ENCODE assay signal across 11 cellular contexts in the genomic region with DNA sequence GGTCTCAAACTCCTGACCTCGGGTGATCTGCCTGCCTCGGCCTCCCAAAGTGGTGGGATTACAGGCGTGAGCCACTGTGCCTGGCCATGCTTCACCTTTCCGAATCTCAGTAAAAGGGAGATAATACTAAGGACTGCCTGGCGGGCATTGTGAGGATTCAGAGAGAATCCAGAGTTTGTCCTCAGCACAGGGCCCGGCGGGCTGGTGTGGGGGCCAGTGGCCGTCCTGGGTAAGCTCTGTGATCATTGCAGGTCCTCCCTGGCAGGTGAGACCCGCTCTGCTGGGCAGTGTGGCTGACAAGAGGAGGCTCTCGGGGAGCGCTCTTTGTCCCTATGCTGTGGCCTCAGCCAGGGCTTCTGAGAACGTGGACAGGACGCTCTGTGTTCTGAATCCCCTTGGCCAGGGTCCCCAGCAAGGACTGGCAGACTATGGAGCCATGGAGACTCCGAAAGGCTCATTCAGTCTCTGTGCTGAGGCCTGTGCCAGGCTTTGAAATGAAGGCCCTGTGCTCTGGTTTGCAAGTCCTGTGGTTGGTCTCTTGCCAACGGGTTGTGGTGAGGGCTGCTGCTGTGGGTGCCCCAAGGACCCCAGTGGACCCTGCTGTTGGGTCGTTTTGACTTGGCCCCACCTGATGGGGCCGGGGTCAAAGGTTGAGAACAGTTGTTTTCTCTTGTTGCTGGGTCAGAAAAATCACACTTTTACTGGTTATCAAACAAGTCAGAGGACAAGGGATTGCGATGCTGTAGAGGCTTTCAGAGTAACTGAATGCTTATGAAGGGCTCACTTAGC. TPM values are rescaled to one million over a fixed set of nuclear protein-coding genes. Genes with fewer than 3 reads are reported as not detected.
A peak's percentile ranks its signal among the peaks of the same experiment; 100 is the strongest.
DNase-seq lines count a peak whose midpoint lies in the region; ATAC-seq, FAIRE-seq and TF ChIP-seq lines count a peak whose summit lies in the region.
"Had no signal": no experiment of that assay in that cellular context is flagged by ENCODE, and none has a peak within 500 bp of the region (broad histone marks: within the 10 kb centered on the region; RNA-seq: fewer than 3 reads in every experiment).

No MANE protein-coding gene starts in this region.

- 75% methylated on average over 11 of the region's 18 CpGs for WGBS in suprapubic skin

- FAIRE-seq in HTR-8/SVneo (lab: Jason Lieb, UNC) (no peak), RCC 7860 (lab: Jason Lieb, UNC) (no peak)

- H3K9me3 Mint-ChIP-seq in activated naive CD4-positive, alpha-beta T cell treated with anti-CD3 and anti-CD28 coated beads, Interleukin-2, amount 10 ng/mL, durations not matched to agents 7 days and 5 days, result no peaks in the 10 kb centered on the region
- no peaks in the 10 kb centered on the region for H3K9me3 Mint-ChIP-seq in activated T-helper 1 cell treated with anti-CD3 and anti-CD28 coated beads, Interleukin-12 subunit alpha, Interleukin-12 subunit beta, Interleukin-2, Interleukin-4 antibody, amounts not matched to agents 30 ng/mL and 10 ng/mL and 1 ng/mL, durations not matched to agents 14 hours and 24 hours and 36 hours

- peak overlapping the region; percentile 99 for H3K4me3 ChIP-seq in suprapubic skin

- H3K36me3 ChIP-seq in suprapubic skin, result peaks cover 22% of the 10 kb centered on the region

- peaks cover 38% of the 10 kb centered on the region for H3K4me1 Mint-ChIP-seq in activated naive CD4-positive, alpha-beta T cell treated with anti-CD3 and anti-CD28 coated beads, Interleukin-2, amount 10 ng/mL, durations not matched to agents 7 days and 5 days
- peaks cover 14% of the 10 kb centered on the region for H3K4me1 Mint-ChIP-seq in activated T-helper 1 cell treated with anti-CD3 and anti-CD28 coated beads, Interleukin-12 subunit alpha, Interleukin-12 subunit beta, Interleukin-2, Interleukin-4 antibody, amounts not matched to agents 30 ng/mL and 10 ng/mL and 1 ng/mL, durations not matched to agents 14 hours and 24 hours and 36 hours (ENCODE audit: low read depth)

- TF ChIP-seq CTCF in suprapubic skin (IDR thresholded peaks at IDR 0.05), result no peak

- TF ChIP-seq POLR2A in suprapubic skin (IDR thresholded peaks at IDR 0.05), result no peak

- peak overlapping the region; percentile 70 for H3K27ac Mint-ChIP-seq in activated naive CD4-positive, alpha-beta T cell treated with anti-CD3 and anti-CD28 coated beads, Interleukin-2, amount 10 ng/mL, durations not matched to agents 7 days and 5 days
- peak overlapping the region; percentile 18 for H3K27ac Mint-ChIP-seq in activated T-helper 1 cell treated with anti-CD3 and anti-CD28 coated beads, Interleukin-12 subunit alpha, Interleukin-12 subunit beta, Interleukin-2, Interleukin-4 antibody, amounts not matched to agents 30 ng/mL and 10 ng/mL and 1 ng/mL, durations not matched to agents 14 hours and 24 hours and 36 hours

- H3K9me3 ChIP-seq in suprapubic skin, result no peaks in the 10 kb centered on the region

- peak overlapping the region; percentile 35 for H3K4me3 Mint-ChIP-seq in activated naive CD4-positive, alpha-beta T cell treated with anti-CD3 and anti-CD28 coated beads, Interleukin-2, amount 10 ng/mL, durations not matched to agents 7 days and 5 days
- H3K4me3 Mint-ChIP-seq in activated T-helper 1 cell treated with anti-CD3 and anti-CD28 coated beads, Interleukin-12 subunit alpha, Interleukin-12 subunit beta, Interleukin-2, Interleukin-4 antibody, amounts not matched to agents 30 ng/mL and 10 ng/mL and 1 ng/mL, durations not matched to agents 14 hours and 24 hours and 36 hours, result peak overlapping the region; percentile 85

- TF ChIP-seq EP300 in suprapubic skin (IDR thresholded peaks at IDR 0.05), result no peak

- no peak for DNase-seq in activated naive CD4-positive, alpha-beta T cell treated with anti-CD3 and anti-CD28 coated beads, Interleukin-2, amount 10 ng/mL, durations not matched to agents 7 days and 5 days
- DNase-seq in activated naive CD4-positive, alpha-beta T cell (lab: John Stamatoyannopoulos, UW), result no peak
- DNase-seq in activated T-helper 1 cell treated with anti-CD3 and anti-CD28 coated beads, Interleukin-12 subunit alpha, Interleukin-12 subunit beta, Interleukin-2, Interleukin-4 antibody, amounts not matched to agents 30 ng/mL and 10 ng/mL and 1 ng/mL, durations not matched to agents 14 hours and 24 hours and 36 hours (ENCODE audit: low spot score), result no peak
- peak; percentile 69 for DNase-seq in left lobe of liver (ENCODE audit: low spot score)
- no peak for DNase-seq in suprapubic skin (ENCODE audit: low spot score in 2 of 2)
- DNase-seq in HTR-8/SVneo (ENCODE audit: insufficient read length, low spot score), result no peak
- DNase-seq in RCC 7860 (ENCODE audit: low spot score), result no peak
- DNase-seq: activated CD4-positive, alpha-beta T cell treated with anti-CD3 and anti-CD28 coated beads, Interleukin-2, amount 50 U/mL, for 4 hours; NCI-H1048; PC-9 had no signal

- peaks cover 52% of the 10 kb centered on the region for H3K4me1 ChIP-seq in suprapubic skin

- intact Hi-C loops in activated T-helper 1 cell treated with anti-CD3 and anti-CD28 coated beads, Interleukin-12 subunit alpha, Interleukin-12 subunit beta, Interleukin-2, Interleukin-4 antibody, amounts not matched to agents 30 ng/mL and 10 ng/mL and 1 ng/mL, durations not matched to agents 14 hours and 24 hours and 36 hours (cut with micrococcal nuclease), result no loop called here

- peaks cover 17% of the 10 kb centered on the region for H3K27me3 Mint-ChIP-seq in activated naive CD4-positive, alpha-beta T cell treated with anti-CD3 and anti-CD28 coated beads, Interleukin-2, amount 10 ng/mL, durations not matched to agents 7 days and 5 days
- H3K27me3 Mint-ChIP-seq in activated T-helper 1 cell treated with anti-CD3 and anti-CD28 coated beads, Interleukin-12 subunit alpha, Interleukin-12 subunit beta, Interleukin-2, Interleukin-4 antibody, amounts not matched to agents 30 ng/mL and 10 ng/mL and 1 ng/mL, durations not matched to agents 14 hours and 24 hours and 36 hours (ENCODE audit: insufficient read depth), result peaks cover 7% of the 10 kb centered on the region

- CTCF ChIA-PET in activated naive CD4-positive, alpha-beta T cell treated with anti-CD3 and anti-CD28 coated beads, Interleukin-2, amount 10 ng/mL, durations not matched to agents 7 days and 5 days (lab: Charles Lee), result no interaction called here

- H3K27me3 ChIP-seq in suprapubic skin, result no peaks in the 10 kb centered on the region

- peaks cover 3% of the 10 kb centered on the region for H3K36me3 Mint-ChIP-seq in activated naive CD4-positive, alpha-beta T cell treated with anti-CD3 and anti-CD28 coated beads, Interleukin-2, amount 10 ng/mL, durations not matched to agents 7 days and 5 days
- H3K36me3 Mint-ChIP-seq in activated T-helper 1 cell treated with anti-CD3 and anti-CD28 coated beads, Interleukin-12 subunit alpha, Interleukin-12 subunit beta, Interleukin-2, Interleukin-4 antibody, amounts not matched to agents 30 ng/mL and 10 ng/mL and 1 ng/mL, durations not matched to agents 14 hours and 24 hours and 36 hours (ENCODE audit: low read depth), result peaks cover 1% of the 10 kb centered on the region

- ATAC-seq in left lobe of liver (peak; percentile 32), GM19328 (IDR thresholded peaks at IDR 0.05; ENCODE audit: unreplicated experiment) (no peak)

- no peak overlapping the region for H3K27ac ChIP-seq in suprapubic skin
- H3K27ac ChIP-seq: PC-9 had no signal

RNA-seq across cellular contexts. Expression of gene TPCN2, which starts 2.1 kb away (rescaled TPM):
- 17.4 and 19.2 TPM in 2 replicates for total RNA-seq in activated T-helper 1 cell treated with anti-CD3 and anti-CD28 coated beads, Interleukin-12 subunit alpha, Interleukin-12 subunit beta, Interleukin-2, Interleukin-4 antibody, amounts not matched to agents 30 ng/mL and 10 ng/mL and 1 ng/mL, durations not matched to agents 14 hours and 24 hours and 36 hours
- total RNA-seq in left lobe of liver (35.0 TPM), suprapubic skin (10 to 100 TPM in 3 of 4 donors, 1 to 10 TPM in 1; 8.4 to 30.3 (median 24.4) TPM)

RNA-seq across cellular contexts. Expression of gene MRGPRF, which starts 37.7 kb away (rescaled TPM):
- total RNA-seq in activated T-helper 1 cell treated with anti-CD3 and anti-CD28 coated beads, Interleukin-12 subunit alpha, Interleukin-12 subunit beta, Interleukin-2, Interleukin-4 antibody, amounts not matched to agents 30 ng/mL and 10 ng/mL and 1 ng/mL, durations not matched to agents 14 hours and 24 hours and 36 hours, result not detected in 2 replicates
- total RNA-seq in left lobe of liver (3.4 TPM), suprapubic skin (1 to 10 TPM; 2.0 to 9.8 (median 4.8) TPM)
